ENCODE assay signal across 8 cellular contexts in genomic region chr14:50037837-50038236, GRCh38.
A peak's percentile ranks its signal among the peaks of the same experiment; 100 is the strongest.
DNase-seq lines count a peak whose midpoint lies in the region; ATAC-seq and TF ChIP-seq lines count a peak whose summit lies in the region.

No MANE protein-coding gene starts in this region.

- no peak overlapping the region for H3K9ac ChIP-seq in rectal smooth muscle tissue (ENCODE audit: low read length)

- intact Hi-C loops in breast epithelium (cut with DNase I; ENCODE audit: low total_unique reads), result no loop called here

- H3K4me1 ChIP-seq in breast epithelium, result peaks cover 10 to 31% of the 10 kb centered on the region in 2 donors
- H3K4me1 ChIP-seq in rectal smooth muscle tissue (ENCODE audit: control insufficient read depth, insufficient read depth, low read length), result peaks cover 6% of the 10 kb centered on the region
- H3K4me1 ChIP-seq in BE2C, result peaks cover 3% of the 10 kb centered on the region

- H3K36me3 ChIP-seq in breast epithelium, result no peaks in the 10 kb centered on the region
- H3K36me3 ChIP-seq in rectal smooth muscle tissue (ENCODE audit: control insufficient read depth, insufficient read depth, low read length), result no peaks in the 10 kb centered on the region
- H3K36me3 ChIP-seq in BE2C, result no peaks in the 10 kb centered on the region

- H3K27ac ChIP-seq in breast epithelium, result peak overlapping the region; percentile 85 to 94
- H3K27ac ChIP-seq in rectal smooth muscle tissue (ENCODE audit: low read depth, low read length), result peak overlapping the region; percentile 75

- peak; percentile 31 for DNase-seq in EH (ENCODE audit: low read depth)
- peak in 68 of 76 experiments; percentile 5 to 83 (median 45) for DNase-seq in HUDEP-2 (lab: John Stamatoyannopoulos, UW; ENCODE audit: unreplicated experiment in 76 of 76)
- peak in 1 of 2 donors; percentile 48 for DNase-seq in breast epithelium (ENCODE audit: low spot score in 2 of 2)
- no peak for DNase-seq in G401 (ENCODE audit: low spot score)
- no peak for DNase-seq in progenitor cell of endocrine pancreas (ENCODE audit: low spot score, unreplicated experiment)
- no peak for DNase-seq in BE2C

- H3K27ac Mint-ChIP-seq in progenitor cell of endocrine pancreas, result no peak overlapping the region

- H3K27me3 ChIP-seq in breast epithelium, result no peaks in the 10 kb centered on the region
- no peaks in the 10 kb centered on the region for H3K27me3 ChIP-seq in rectal smooth muscle tissue (ENCODE audit: control insufficient read depth, insufficient read depth, low read length)
- no peaks in the 10 kb centered on the region for H3K27me3 ChIP-seq in BE2C

- H3K4me1 Mint-ChIP-seq in progenitor cell of endocrine pancreas (ENCODE audit: low read depth), result no peaks in the 10 kb centered on the region

- TF ChIP-seq POLR2A in breast epithelium (IDR thresholded peaks at IDR 0.05), result no peak

- H3K4me3 ChIP-seq in breast epithelium (no peak overlapping the region), rectal smooth muscle tissue (ENCODE audit: low read length) (no peak overlapping the region), BE2C (ENCODE audit: low read depth, low read length) (no peak overlapping the region)

- H3K9me3 Mint-ChIP-seq in progenitor cell of endocrine pancreas (ENCODE audit: low read depth), result no peaks in the 10 kb centered on the region

- no peaks in the 10 kb centered on the region for H3K36me3 Mint-ChIP-seq in progenitor cell of endocrine pancreas (ENCODE audit: insufficient read depth)

- no peak overlapping the region for H3K4me3 Mint-ChIP-seq in progenitor cell of endocrine pancreas (ENCODE audit: low read depth)

- in situ Hi-C loops in G401 (cut with HindIII; ENCODE audit: low sequenced_read_pairs), result no loop called here

- H3K27me3 Mint-ChIP-seq in progenitor cell of endocrine pancreas, result no peaks in the 10 kb centered on the region

- H3K9me3 ChIP-seq in breast epithelium, result no peaks in the 10 kb centered on the region
- H3K9me3 ChIP-seq in BE2C, result no peaks in the 10 kb centered on the region

- TF ChIP-seq CTCF in breast epithelium (IDR thresholded peaks at IDR 0.05), result no peak
- no peak for TF ChIP-seq CTCF in progenitor cell of endocrine pancreas (IDR thresholded peaks at IDR 0.05; ENCODE audit: unreplicated experiment)
- TF ChIP-seq CTCF in BE2C (IDR thresholded peaks at IDR 0.05; ENCODE audit: low read depth, low read length), result no peak

- ATAC-seq in HG03135 (IDR thresholded peaks at IDR 0.05; ENCODE audit: unreplicated experiment), result no peak

Comparison
In these comparisons a context has a peak if more than half of its experiments do, and no peak if none do; other contexts are left out.
1. DNase-seq: peak in EH (single experiment) and HUDEP-2 (68 of 76); none in G401 (single experiment), progenitor cell of endocrine pancreas (single experiment) and BE2C (single experiment).